ENCODE assay signal across 1 cellular context in the genomic region with DNA sequence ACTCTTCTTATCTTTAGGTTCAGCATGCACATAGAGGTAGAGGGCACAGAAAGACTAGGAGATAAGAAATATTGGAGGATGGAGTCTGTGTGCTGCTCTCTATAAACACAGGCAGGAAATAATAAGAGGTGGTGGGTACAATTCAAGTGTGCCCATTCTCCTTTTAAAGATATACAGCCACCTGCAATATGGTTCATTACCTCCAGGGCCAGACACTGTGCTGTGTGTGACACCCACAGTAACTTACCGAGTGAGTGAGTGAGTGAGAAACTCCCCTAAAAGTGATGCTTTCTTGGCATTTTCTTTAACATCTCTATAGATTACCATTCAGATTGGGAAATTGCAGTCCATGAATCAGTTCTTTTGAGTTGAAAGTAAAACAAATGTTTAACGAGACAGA.
TF ChIP-seq lines count a peak whose summit lies in the region.

No MANE protein-coding gene starts in this region.

TF ChIP-seq in WTC11, 78 proteins besides CTCF, POLR2A, EP300 and RAD21 (continued from another document):
- TF ChIP-seq, protein P1, sequence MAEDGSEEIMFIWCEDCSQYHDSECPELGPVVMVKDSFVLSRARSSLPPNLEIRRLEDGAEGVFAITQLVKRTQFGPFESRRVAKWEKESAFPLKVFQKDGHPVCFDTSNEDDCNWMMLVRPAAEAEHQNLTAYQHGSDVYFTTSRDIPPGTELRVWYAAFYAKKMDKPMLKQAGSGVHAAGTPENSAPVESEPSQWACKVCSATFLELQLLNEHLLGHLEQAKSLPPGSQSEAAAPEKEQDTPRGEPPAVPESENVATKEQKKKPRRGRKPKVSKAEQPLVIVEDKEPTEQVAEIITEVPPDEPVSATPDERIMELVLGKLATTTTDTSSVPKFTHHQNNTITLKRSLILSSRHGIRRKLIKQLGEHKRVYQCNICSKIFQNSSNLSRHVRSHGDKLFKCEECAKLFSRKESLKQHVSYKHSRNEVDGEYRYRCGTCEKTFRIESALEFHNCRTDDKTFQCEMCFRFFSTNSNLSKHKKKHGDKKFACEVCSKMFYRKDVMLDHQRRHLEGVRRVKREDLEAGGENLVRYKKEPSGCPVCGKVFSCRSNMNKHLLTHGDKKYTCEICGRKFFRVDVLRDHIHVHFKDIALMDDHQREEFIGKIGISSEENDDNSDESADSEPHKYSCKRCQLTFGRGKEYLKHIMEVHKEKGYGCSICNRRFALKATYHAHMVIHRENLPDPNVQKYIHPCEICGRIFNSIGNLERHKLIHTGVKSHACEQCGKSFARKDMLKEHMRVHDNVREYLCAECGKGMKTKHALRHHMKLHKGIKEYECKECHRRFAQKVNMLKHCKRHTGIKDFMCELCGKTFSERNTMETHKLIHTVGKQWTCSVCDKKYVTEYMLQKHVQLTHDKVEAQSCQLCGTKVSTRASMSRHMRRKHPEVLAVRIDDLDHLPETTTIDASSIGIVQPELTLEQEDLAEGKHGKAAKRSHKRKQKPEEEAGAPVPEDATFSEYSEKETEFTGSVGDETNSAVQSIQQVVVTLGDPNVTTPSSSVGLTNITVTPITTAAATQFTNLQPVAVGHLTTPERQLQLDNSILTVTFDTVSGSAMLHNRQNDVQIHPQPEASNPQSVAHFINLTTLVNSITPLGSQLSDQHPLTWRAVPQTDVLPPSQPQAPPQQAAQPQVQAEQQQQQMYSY (CRISPR knock-in tag; IDR thresholded peaks at IDR 0.05) = no peak
